15 cellular contexts compared by ENCODE assay signal in the genomic region with DNA sequence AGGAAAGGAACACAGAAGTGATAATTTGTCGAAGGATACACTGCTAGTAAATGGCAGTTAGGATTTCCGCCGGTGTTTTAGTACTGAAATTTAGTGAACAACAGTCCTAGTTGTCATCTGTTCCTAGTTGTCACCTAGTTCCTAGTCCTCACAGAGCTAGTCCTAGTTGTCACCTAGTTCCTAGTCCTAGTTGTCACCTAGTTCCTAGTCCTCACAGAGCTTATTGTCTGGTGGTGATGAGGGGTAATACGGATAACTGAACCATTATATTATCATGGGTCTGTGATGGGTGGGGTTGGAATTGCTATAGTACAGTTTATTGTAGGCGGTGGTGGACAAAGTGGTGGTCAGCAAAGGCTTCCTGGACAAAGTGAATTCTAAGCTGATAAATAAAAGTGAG. TPM values are rescaled to one million over a fixed set of nuclear protein-coding genes. Genes with fewer than 3 reads are reported as not detected.
DNase-seq lines count a peak whose midpoint lies in the region; ATAC-seq, FAIRE-seq and TF ChIP-seq lines count a peak whose summit lies in the region.
"Had no signal": no experiment of that assay in that cellular context is flagged by ENCODE, and none has a peak within 500 bp of the region (broad histone marks: within the 10 kb centered on the region; RNA-seq: fewer than 3 reads in every experiment).

No MANE protein-coding gene starts in this region.

- H3K4me2 ChIP-seq in BLaER1 (peak overlapping the region; percentile 92), HCT116 (ENCODE audit: low read length) (peak overlapping the region; percentile 79), mesenchymal stem cell (ENCODE audit: low read length, poor library complexity, severe bottlenecking) (peak overlapping the region; percentile 51)

- H3K23ac ChIP-seq in mesenchymal stem cell (ENCODE audit: low read length in 2 of 2) = no peak overlapping the region

- H3K4me3 Mint-ChIP-seq in activated T-helper 2 cell treated with anti-CD3 and anti-CD28 coated beads, Interferon-gamma antibody, Interleukin-2, Interleukin-4, amounts not matched to agents 10 μg/mL and 5 μg/mL and 100 μg/mL, durations not matched to agents 14 hours and 24 hours and 36 hours (ENCODE audit: low read depth) = peak overlapping the region; percentile 31

- no peak overlapping the region for H2BK5ac ChIP-seq in mesenchymal stem cell (ENCODE audit: low read depth, low read length, poor library complexity, severe bottlenecking)

- no peak overlapping the region for H3K27ac ChIP-seq in BLaER1
- H3K27ac ChIP-seq in HCT116 (ENCODE audit: low read depth, low read length) = no peak overlapping the region
- H3K27ac ChIP-seq in mesenchymal stem cell (ENCODE audit: low read length, poor library complexity, severe bottlenecking) = no peak overlapping the region
- H3K27ac ChIP-seq in Peyer's patch = no peak overlapping the region
- H3K27ac ChIP-seq: left lung had no signal

- peaks cover 39% of the 10 kb centered on the region for H3K36me3 Mint-ChIP-seq in activated T-helper 2 cell treated with anti-CD3 and anti-CD28 coated beads, Interferon-gamma antibody, Interleukin-2, Interleukin-4, amounts not matched to agents 10 μg/mL and 5 μg/mL and 100 μg/mL, durations not matched to agents 14 hours and 24 hours and 36 hours (ENCODE audit: low read depth)

- TF ChIP-seq POLR2A in HCT116 (IDR thresholded peaks at IDR 0.05; ENCODE audit: borderline replicate concordance, extremely low read depth, insufficient read depth, insufficient read length) = no peak
- TF ChIP-seq POLR2A in Peyer's patch (IDR thresholded peaks at IDR 0.05) = no peak

- H3K18ac ChIP-seq in mesenchymal stem cell (ENCODE audit: low read depth in 1 of 2, low read length in 2 of 2) = no peak overlapping the region

- H2AFZ ChIP-seq in HCT116 (ENCODE audit: low read depth, low read length, poor library complexity, severe bottlenecking) = no peak overlapping the region
- H2AFZ ChIP-seq in mesenchymal stem cell (ENCODE audit: low read depth, low read length) = no peak overlapping the region

- no peak overlapping the region for H2BK120ac ChIP-seq in mesenchymal stem cell (ENCODE audit: low read depth, low read length)

- CTCF ChIA-PET in HCT116 (lab: Charles Lee) = no interaction called here

- H3K4me3 ChIP-seq in BLaER1 (0 out of 2 replicates have a peak overlapping the region, but pooled peaks have one; percentile 94), HCT116 (replicated peaks in 1 of 2; ENCODE audit: low read depth in 1 of 2, low read length in 2 of 2) (no peak overlapping the region; a peak in 1 of 4 replicates), mesenchymal stem cell (ENCODE audit: insufficient read depth in 1 of 2, low read depth in 1 of 2, low read length in 2 of 2) (peak overlapping the region in 1 of 2 experiments; percentile 88), Peyer's patch (no peak overlapping the region)

- TF ChIP-seq RAD21 in HCT116 (IDR thresholded peaks at IDR 0.05; ENCODE audit: low read depth) = no peak

- H4K20me1 ChIP-seq in BLaER1 (peaks cover 37% of the 10 kb centered on the region), HCT116 (ENCODE audit: insufficient read depth) (no peaks in the 10 kb centered on the region)

- no peak overlapping the region for H3K27ac Mint-ChIP-seq in activated T-helper 2 cell treated with anti-CD3 and anti-CD28 coated beads, Interferon-gamma antibody, Interleukin-2, Interleukin-4, amounts not matched to agents 10 μg/mL and 5 μg/mL and 100 μg/mL, durations not matched to agents 14 hours and 24 hours and 36 hours

- no peak overlapping the region for H3K4ac ChIP-seq in mesenchymal stem cell (ENCODE audit: low read depth in 1 of 2, low read length in 2 of 2)

- H3K4me1 Mint-ChIP-seq in activated T-helper 2 cell treated with anti-CD3 and anti-CD28 coated beads, Interferon-gamma antibody, Interleukin-2, Interleukin-4, amounts not matched to agents 10 μg/mL and 5 μg/mL and 100 μg/mL, durations not matched to agents 14 hours and 24 hours and 36 hours (ENCODE audit: low read depth) = peaks cover 28% of the 10 kb centered on the region

- FAIRE-seq in frontal cortex (lab: Jason Lieb, UNC) = no peak

- no peak overlapping the region for H2BK15ac ChIP-seq in mesenchymal stem cell (ENCODE audit: low read depth, poor library complexity, severe bottlenecking)

- no peaks in the 10 kb centered on the region for H3K9me2 ChIP-seq in HCT116 (ENCODE audit: insufficient read depth)

- no peak for DNase-seq in HCT116 (ENCODE audit: low read depth, low spot score)
- no peak for DNase-seq in activated T-helper 2 cell treated with anti-CD3 and anti-CD28 coated beads, Interferon-gamma antibody, Interleukin-2, Interleukin-4, amounts not matched to agents 10 μg/mL and 5 μg/mL and 100 μg/mL, durations not matched to agents 14 hours and 24 hours and 36 hours (ENCODE audit: low spot score)
- DNase-seq in mesenchymal stem cell = no peak
- no peak for DNase-seq in frontal cortex (ENCODE audit: low spot score in 2 of 2)
- DNase-seq in AG08395 (ENCODE audit: low spot score) = no peak
- DNase-seq in CD1c-positive myeloid dendritic cell (ENCODE audit: extremely low spot score) = no peak
- DNase-seq in Peyer's patch = no peak
- DNase-seq: amniotic stem cell; DMS153; GOT3; left lung; NCI-H1092 treated with DMSO at 0.1 percent for 48 hours; NCI-H82; stimulated activated naive CD4-positive, alpha-beta T cell treated with Interleukin-2 at 50 U/mL for 16 hours had no signal

- peaks cover 53% of the 10 kb centered on the region for H3K79me2 ChIP-seq in HCT116 (ENCODE audit: insufficient read depth, low read length)

- intact Hi-C loops in HCT116 (cut with micrococcal nuclease) = no loop called here
- intact Hi-C loops in activated T-helper 2 cell treated with anti-CD3 and anti-CD28 coated beads, Interferon-gamma antibody, Interleukin-2, Interleukin-4, amounts not matched to agents 10 μg/mL and 5 μg/mL and 100 μg/mL, durations not matched to agents 14 hours and 24 hours and 36 hours (cut with micrococcal nuclease) = loop anchor here (2.0 kb wide), 1 partner anchor 203 kb away; the partner anchor contains the start of genes CAGE1 and RIOK1

- no peaks in the 10 kb centered on the region for H3K9me3 ChIP-seq in BLaER1
- H3K9me3 ChIP-seq in HCT116 (ENCODE audit: control insufficient read depth in 1 of 2, insufficient read depth in 1 of 2, low read depth in 1 of 2, low read length in 2 of 2) = no peaks in the 10 kb centered on the region
- H3K9me3 ChIP-seq in mesenchymal stem cell (ENCODE audit: control insufficient read depth, low read length) = no peaks in the 10 kb centered on the region
- no peaks in the 10 kb centered on the region for H3K9me3 ChIP-seq in Peyer's patch
- H3K9me3 ChIP-seq: left lung had no signal

- H4K8ac ChIP-seq in mesenchymal stem cell (ENCODE audit: low read length) = no peak overlapping the region

- H2AK5ac ChIP-seq in mesenchymal stem cell (ENCODE audit: low read length, severe bottlenecking) = no peak overlapping the region

- no peaks in the 10 kb centered on the region for H3K27me3 Mint-ChIP-seq in activated T-helper 2 cell treated with anti-CD3 and anti-CD28 coated beads, Interferon-gamma antibody, Interleukin-2, Interleukin-4, amounts not matched to agents 10 μg/mL and 5 μg/mL and 100 μg/mL, durations not matched to agents 14 hours and 24 hours and 36 hours (ENCODE audit: low read depth)

- H3K27me3 ChIP-seq in BLaER1 (no peaks in the 10 kb centered on the region), HCT116 (ENCODE audit: insufficient read depth, low read length) (no peaks in the 10 kb centered on the region), mesenchymal stem cell (ENCODE audit: control insufficient read depth in 1 of 2, insufficient read depth in 1 of 2, low read length in 2 of 2) (no peaks in the 10 kb centered on the region), Peyer's patch (no peaks in the 10 kb centered on the region)
- H3K27me3 ChIP-seq: left lung had no signal

- H3K9me3 Mint-ChIP-seq in activated T-helper 2 cell treated with anti-CD3 and anti-CD28 coated beads, Interferon-gamma antibody, Interleukin-2, Interleukin-4, amounts not matched to agents 10 μg/mL and 5 μg/mL and 100 μg/mL, durations not matched to agents 14 hours and 24 hours and 36 hours = no peaks in the 10 kb centered on the region

- BruUV-seq in HCT116 (replicated peaks; lab: Mats Ljungman, UMichigan) = no TSS peak

- no peak overlapping the region for H3K14ac ChIP-seq in mesenchymal stem cell (ENCODE audit: low read length in 2 of 2)

- no peak for TF ChIP-seq CTCF in HCT116 (IDR thresholded peaks at IDR 0.05 in 2 of 3, conservative IDR thresholded peaks at IDR 0.05 in 1 of 3; ENCODE audit: borderline replicate concordance in 1 of 3, insufficient read depth in 1 of 3, low read depth in 2 of 3, low read length in 2 of 3)
- TF ChIP-seq CTCF in Peyer's patch (IDR thresholded peaks at IDR 0.05) = no peak

- RAD21 ChIA-PET in HCT116 (lab: Charles Lee; ENCODE audit: low non-redundant PET in 1 of 2, low total read pairs in 2 of 2, uncharacterized antibody in 2 of 2, unreplicated experiment in 2 of 2) = no interaction called here

- H3K9ac ChIP-seq in BLaER1 (no peak overlapping the region), HCT116 (ENCODE audit: low read length) (no peak overlapping the region), mesenchymal stem cell (ENCODE audit: low read length) (peak overlapping the region; percentile 86)

- no peak overlapping the region for H4K91ac ChIP-seq in mesenchymal stem cell (ENCODE audit: low read length)

- no peak for ATAC-seq in HCT116
- ATAC-seq: left lung had no signal

- peaks cover 29% of the 10 kb centered on the region for H3K4me1 ChIP-seq in BLaER1
- H3K4me1 ChIP-seq in HCT116 (ENCODE audit: control insufficient read depth in 1 of 2, insufficient read depth in 2 of 2, low read length in 2 of 2) = peaks cover 10 to 20% of the 10 kb centered on the region in 2 experiments; a peak in 3 of 4 replicates
- H3K4me1 ChIP-seq in mesenchymal stem cell (ENCODE audit: control insufficient read depth, insufficient read depth, low read depth, low read length) = peaks cover 5% of the 10 kb centered on the region
- peaks cover 0 to 19% (median 8%) of the 10 kb centered on the region in 4 donors for H3K4me1 ChIP-seq in Peyer's patch

- no peak overlapping the region for H2BK12ac ChIP-seq in mesenchymal stem cell (ENCODE audit: low read length in 2 of 2)

- H3K79me1 ChIP-seq in mesenchymal stem cell (replicated peaks; ENCODE audit: low read length, poor library complexity, severe bottlenecking) = peaks cover 7% of the 10 kb centered on the region

- H3K36me3 ChIP-seq in BLaER1 (peaks cover 41% of the 10 kb centered on the region), HCT116 (ENCODE audit: control insufficient read depth in 1 of 2, insufficient read depth in 2 of 2, low read length in 2 of 2) (peaks cover 16 to 28% of the 10 kb centered on the region in 2 experiments), mesenchymal stem cell (ENCODE audit: control insufficient read depth in 1 of 2, insufficient read depth in 2 of 2, low read depth in 1 of 2, low read length in 2 of 2) (peaks cover 4 to 33% of the 10 kb centered on the region in 2 experiments), Peyer's patch (peaks cover 0 to 23% (median 0%) of the 10 kb centered on the region in 3 donors)

- POLR2A ChIA-PET in HCT116 (lab: Charles Lee) = no interaction called here

- 97% methylated on average over 5 of the region's 5 CpGs for WGBS in mesenchymal stem cell

RNA-seq across cellular contexts. Expression of gene SNRNP48, which starts 1.8 kb away (rescaled TPM):
- total RNA-seq in HCT116 (2021; ENCODE audit: unreplicated experiment) (26.2 TPM), frontal cortex (15.9 TPM), Peyer's patch (10 to 100 TPM; 11.5 to 27.2 (median 16.5) TPM)
- 7.7 and 12.1 TPM in 2 replicates for polyA plus RNA-seq in HCT116 (2012)
- total RNA-seq in activated T-helper 2 cell treated with anti-CD3 and anti-CD28 coated beads, Interferon-gamma antibody, Interleukin-2, Interleukin-4, amounts not matched to agents 10 μg/mL and 5 μg/mL and 100 μg/mL, durations not matched to agents 14 hours and 24 hours and 36 hours = 16.8 and 17.7 TPM in 2 replicates
- 9.5 TPM for polyA plus RNA-seq in mesenchymal stem cell (2013, experiment 1 of 2)
- 10.3 TPM for polyA plus RNA-seq in mesenchymal stem cell (2013, experiment 2 of 2)

RNA-seq across cellular contexts. Expression of gene DSP, which starts 50.3 kb away (rescaled TPM):
- total RNA-seq in HCT116 (2021; ENCODE audit: unreplicated experiment) (104 TPM), frontal cortex (6.9 TPM), Peyer's patch (100 to 1,000 TPM in 3 of 4 donors, 10 to 100 TPM in 1; 56.9 to 243 (median 187) TPM)
- polyA plus RNA-seq in HCT116 (2012) = 56.2 and 65.6 TPM in 2 replicates
- 0.02 TPM in 2 replicates for total RNA-seq in activated T-helper 2 cell treated with anti-CD3 and anti-CD28 coated beads, Interferon-gamma antibody, Interleukin-2, Interleukin-4, amounts not matched to agents 10 μg/mL and 5 μg/mL and 100 μg/mL, durations not matched to agents 14 hours and 24 hours and 36 hours
- polyA plus RNA-seq in mesenchymal stem cell (2013, experiment 1 of 2) = 8.5 TPM
- polyA plus RNA-seq in mesenchymal stem cell (2013, experiment 2 of 2) = 7.8 TPM
